6 cellular contexts compared by ENCODE assay signal in genomic region chr12:117502233-117502632, GRCh38.
"Had no signal": no experiment of that assay in that cellular context is flagged by ENCODE, and none has a peak within 500 bp of the region (broad histone marks: within the 10 kb centered on the region; RNA-seq: fewer than 3 reads in every experiment).

No MANE protein-coding gene starts in this region.

- H3K27ac Mint-ChIP-seq: GM23338, H9 had no signal

- H3K27ac ChIP-seq: HL-60 had no signal

- DNase-seq: H9, HCEC 1CT, IMR-90 had no signal

- ATAC-seq: GM23338, K562 had no signal

- H3K4me3 ChIP-seq: GM23338, K562 had no signal

- H3K9me3 Mint-ChIP-seq: GM23338, H9 had no signal

- H3K4me3 Mint-ChIP-seq: GM23338, H9 had no signal
